19 cellular contexts compared by ENCODE assay signal in genomic region chr2:49928541-49928940, GRCh38.
DNase-seq lines count a peak whose midpoint lies in the region; ATAC-seq, FAIRE-seq and TF ChIP-seq lines count a peak whose summit lies in the region.
"Had no signal": no experiment of that assay in that cellular context is flagged by ENCODE, and none has a peak within 500 bp of the region (broad histone marks: within the 10 kb centered on the region; RNA-seq: fewer than 3 reads in every experiment).

No MANE protein-coding gene starts in this region.

- no peaks in the 10 kb centered on the region for H3K4me1 ChIP-seq in HepG2 (ENCODE audit: insufficient read depth, low read length)
- no peaks in the 10 kb centered on the region for H3K4me1 ChIP-seq in right lobe of liver
- no peaks in the 10 kb centered on the region for H3K4me1 ChIP-seq in foreskin keratinocyte
- H3K4me1 ChIP-seq in testis, result no peaks in the 10 kb centered on the region
- H3K4me1 ChIP-seq: A549, Caco-2 had no signal

- H3K27me3 Mint-ChIP-seq in activated T-cell treated with anti-CD3 and anti-CD28 coated beads, Interleukin-2, amount 50 U/mL, for 24 hours, result no peaks in the 10 kb centered on the region
- H3K27me3 Mint-ChIP-seq: CD4-positive, alpha-beta T cell had no signal

- TF ChIP-seq EP300 in HepG2 (IDR thresholded peaks at IDR 0.05; ENCODE audit: low read depth in 2 of 2, low read length in 2 of 2) (no peak), HepG2 (CRISPR knock-in tag; IDR thresholded peaks at IDR 0.05; ENCODE audit: borderline replicate concordance) (no peak)

- intact Hi-C loops in HepG2 (cut with micrococcal nuclease; ENCODE audit: unreplicated experiment) (no loop called here), right lobe of liver (cut with DNase I) (no loop called here), testis (cut with DNase I; ENCODE audit: low total_unique reads) (no loop called here)

- H3K27me3 ChIP-seq in HepG2 (ENCODE audit: control insufficient read depth in 1 of 2, insufficient read depth in 2 of 2, low read length in 2 of 2) (no peaks in the 10 kb centered on the region), right lobe of liver (no peaks in the 10 kb centered on the region), foreskin keratinocyte (no peaks in the 10 kb centered on the region), testis (no peaks in the 10 kb centered on the region)

- no peaks in the 10 kb centered on the region for H3K79me2 ChIP-seq in HepG2 (ENCODE audit: insufficient read depth, low read length)

- H3K4me3 ChIP-seq in HepG2 (replicated peaks in 1 of 3; ENCODE audit: insufficient read depth in 1 of 3, low read depth in 2 of 3, low read length in 3 of 3) (no peak overlapping the region), right lobe of liver (no peak overlapping the region), testis (no peak overlapping the region)
- H3K4me3 ChIP-seq: A549 had no signal

- CTCF ChIA-PET in HepG2 (lab: Yijun Ruan, JAX; ENCODE audit: low intra/inter-chr PET ratio, low total read pairs), result no interaction called here

- no peak overlapping the region for H3K27ac Mint-ChIP-seq in activated T-cell treated with anti-CD3 and anti-CD28 coated beads, Interleukin-2, amount 50 U/mL, for 24 hours
- H3K27ac Mint-ChIP-seq: CD4-positive, alpha-beta T cell; H9 had no signal

- no peaks in the 10 kb centered on the region for H4K20me1 ChIP-seq in HepG2 (ENCODE audit: insufficient read depth, low read length)

- POLR2A ChIA-PET in HepG2 (lab: Yijun Ruan, JAX), result no interaction called here

- FAIRE-seq in HepG2 (lab: Jason Lieb, UNC), result no peak
- FAIRE-seq: A549, D721Med, G401.6, GM12891, GM19239, H1 had no signal

- no peaks in the 10 kb centered on the region for H3K9me3 Mint-ChIP-seq in activated T-cell treated with anti-CD3 and anti-CD28 coated beads, Interleukin-2, amount 50 U/mL, for 24 hours
- H3K9me3 Mint-ChIP-seq: CD4-positive, alpha-beta T cell; H9 had no signal

- in situ Hi-C loops in HepG2 (cut with HindIII; ENCODE audit: extremely low pct_ligation_motif_present, low pct_unique_long_range_greater_than_20kb), result no loop called here

- no peak overlapping the region for H3K4me3 Mint-ChIP-seq in activated T-cell treated with anti-CD3 and anti-CD28 coated beads, Interleukin-2, amount 50 U/mL, for 24 hours
- H3K4me3 Mint-ChIP-seq: CD4-positive, alpha-beta T cell; H9 had no signal

- TF ChIP-seq RAD21 in HepG2 (CRISPR knock-in tag; IDR thresholded peaks at IDR 0.05), result no peak

- H3K36me3 Mint-ChIP-seq in activated T-cell treated with anti-CD3 and anti-CD28 coated beads, Interleukin-2, amount 50 U/mL, for 24 hours (ENCODE audit: low read depth), result no peaks in the 10 kb centered on the region

- no peak overlapping the region for H3K27ac ChIP-seq in HepG2 (ENCODE audit: extremely low read length, insufficient read depth, low read length)
- no peak overlapping the region for H3K27ac ChIP-seq in right lobe of liver
- no peak overlapping the region for H3K27ac ChIP-seq in foreskin keratinocyte
- H3K27ac ChIP-seq in testis, result no peak overlapping the region
- H3K27ac ChIP-seq: 22Rv1, A549, C4-2B had no signal

- BruUV-seq in HepG2 (replicated peaks; lab: Mats Ljungman, UMichigan), result no TSS peak

- 5% methylated on average over 3 of the region's 3 CpGs for WGBS in HepG2 (ENCODE audit: low lambda C conversion rate)
- 57% methylated on average over 3 of the region's 3 CpGs for WGBS in right lobe of liver (ENCODE audit: insufficient coverage, low coverage, low lambda C conversion rate, missing lambda C conversion rate)
- 55 to 78% methylated on average over 3 of the region's 3 CpGs for WGBS in testis, 2 donors

- H3K9me3 ChIP-seq in HepG2 (ENCODE audit: low read length) (no peaks in the 10 kb centered on the region), right lobe of liver (no peaks in the 10 kb centered on the region), testis (no peaks in the 10 kb centered on the region)
- H3K9me3 ChIP-seq: A549, Caco-2 had no signal

- TF ChIP-seq POLR2A in HepG2 (IDR thresholded peaks at IDR 0.05; ENCODE audit: insufficient read depth in 1 of 2, low read depth in 2 of 2, low read length in 2 of 2) (no peak), right lobe of liver (IDR thresholded peaks at IDR 0.05) (no peak), testis (IDR thresholded peaks at IDR 0.05) (no peak)

- DNase-seq in HepG2 (ENCODE audit: low spot score) (no peak), right lobe of liver (no peak), astrocyte of the hippocampus (ENCODE audit: low read depth, low spot score) (peak; percentile 45), renal cortical epithelial cell (ENCODE audit: low read depth) (peak; percentile 75), foreskin keratinocyte (no peak), testis (no peak)
- DNase-seq in activated T-cell treated with anti-CD3 and anti-CD28 coated beads, Interleukin-2, amount 50 U/mL, for 24 hours, result no peak
- DNase-seq: AML-193; Caco-2; CD4-positive, alpha-beta T cell; H9 had no signal

- H3K9ac ChIP-seq in HepG2 (ENCODE audit: insufficient read depth, low read depth, low read length), result no peak overlapping the region

- no peak overlapping the region for H2AFZ ChIP-seq in HepG2 (ENCODE audit: low read length)

- no peaks in the 10 kb centered on the region for H3K4me1 Mint-ChIP-seq in activated T-cell treated with anti-CD3 and anti-CD28 coated beads, Interleukin-2, amount 50 U/mL, for 24 hours (ENCODE audit: low read depth)

- ATAC-seq in HepG2 (no peak), right lobe of liver (no peak), foreskin keratinocyte (no peak)
- ATAC-seq: A549 had no signal

- no peak for TF ChIP-seq CTCF in HepG2 (CRISPR knock-in tag; IDR thresholded peaks at IDR 0.05)
- TF ChIP-seq CTCF in right lobe of liver (IDR thresholded peaks at IDR 0.05), result no peak
- no peak for TF ChIP-seq CTCF in foreskin keratinocyte (conservative IDR thresholded peaks at IDR 0.05)
- no peak for TF ChIP-seq CTCF in testis (IDR thresholded peaks at IDR 0.05)

- H3K4me2 ChIP-seq in HepG2 (ENCODE audit: low read depth, low read length), result no peak overlapping the region
- H3K4me2 ChIP-seq: A549 had no signal

- H3K36me3 ChIP-seq in HepG2 (replicated peaks in 1 of 2; ENCODE audit: control insufficient read depth in 1 of 2, insufficient read depth in 2 of 2, low read length in 2 of 2) (no peaks in the 10 kb centered on the region), right lobe of liver (no peaks in the 10 kb centered on the region), testis (ENCODE audit: low read depth, missing control alignments) (no peaks in the 10 kb centered on the region)

TF ChIP-seq in HepG2, 621 proteins besides CTCF, POLR2A, EP300 and RAD21:
- TF ChIP-seq ATF7 (IDR thresholded peaks at IDR 0.05) (peak; percentile 63), ATF7 (CRISPR knock-in tag; IDR thresholded peaks at IDR 0.05) (no peak), CEBPB (IDR thresholded peaks at IDR 0.05; ENCODE audit: borderline replicate concordance, low read depth, low read length) (peak; percentile 72; the same call in 1 of the 2 replicates), NR2F2 (IDR thresholded peaks at IDR 0.05; ENCODE audit: borderline replicate concordance, low read depth) (no peak)
TF ChIP-seq in HepG2: peak in this region for 2.

Comparison
In these comparisons a context has a peak if more than half of its experiments do, and no peak if none do; other contexts are left out.
1. DNase-seq: peak in astrocyte of the hippocampus (single experiment) and renal cortical epithelial cell (single experiment); none in HepG2 (single experiment), right lobe of liver (0 of 3), foreskin keratinocyte (0 of 2), activated T-cell treated with anti-CD3 and anti-CD28 coated beads, Interleukin-2, amount 50 U/mL, for 24 hours (single experiment) and testis (single experiment).